Comparison of ENCODE assay signal across 24 cellular contexts in genomic region chr7:157827863-157828160, GRCh38.
"Had no signal": no experiment of that assay in that cellular context is flagged by ENCODE, and none has a peak within 500 bp of the region (broad histone marks: within the 10 kb centered on the region; RNA-seq: fewer than 3 reads in every experiment).

No MANE protein-coding gene starts in this region.

- H3K36me3 ChIP-seq: breast epithelium, SJCRH30 had no signal

- H3K27ac ChIP-seq: body of pancreas, breast epithelium, SJCRH30, SK-N-MC had no signal

- H3K9me3 Mint-ChIP-seq: activated CD4-positive, alpha-beta memory T cell treated with anti-CD3 and anti-CD28 coated beads for 36 hours; activated naive CD4-positive, alpha-beta T cell treated with anti-CD3 and anti-CD28 coated beads, Interleukin-2, amount 50 U/mL, for 24 hours; activated naive CD8-positive, alpha-beta T cell treated with anti-CD3 and anti-CD28 coated beads, Interleukin-2, amount 10 ng/mL, durations not matched to agents 7 days and 5 days; activated T-cell treated with anti-CD3 and anti-CD28 coated beads, Interleukin-2, amount 50 U/mL, for 4 hours; activated T-helper 1 cell treated with anti-CD3 and anti-CD28 coated beads, Interleukin-12 subunit alpha, Interleukin-12 subunit beta, Interleukin-2, Interleukin-4 antibody, amounts not matched to agents 30 ng/mL and 10 ng/mL and 1 ng/mL, durations not matched to agents 14 hours and 24 hours and 36 hours; T-helper 1 cell treated with Interleukin-12 subunit alpha and Interleukin-12 subunit beta and Interleukin-4 antibody, amounts not matched to agents 30 μg/mL and 1 μg/mL, for 36 hours had no signal

- H3K9me3 ChIP-seq: body of pancreas, breast epithelium, SJCRH30 had no signal

- H3K4me3 ChIP-seq: body of pancreas, breast epithelium, SJCRH30, SK-N-MC had no signal

- H3K27me3 Mint-ChIP-seq: activated CD4-positive, alpha-beta memory T cell treated with anti-CD3 and anti-CD28 coated beads for 36 hours; activated naive CD4-positive, alpha-beta T cell treated with anti-CD3 and anti-CD28 coated beads, Interleukin-2, amount 50 U/mL, for 24 hours; activated naive CD8-positive, alpha-beta T cell treated with anti-CD3 and anti-CD28 coated beads, Interleukin-2, amount 10 ng/mL, durations not matched to agents 7 days and 5 days had no signal

- ATAC-seq: body of pancreas, Panc1 had no signal

- H3K27ac Mint-ChIP-seq: activated naive CD4-positive, alpha-beta T cell treated with anti-CD3 and anti-CD28 coated beads, Interleukin-2, amount 50 U/mL, for 24 hours; activated naive CD8-positive, alpha-beta T cell treated with anti-CD3 and anti-CD28 coated beads, Interleukin-2, amount 10 ng/mL, durations not matched to agents 7 days and 5 days; activated T-helper 1 cell treated with anti-CD3 and anti-CD28 coated beads, Interleukin-12 subunit alpha, Interleukin-12 subunit beta, Interleukin-2, Interleukin-4 antibody, amounts not matched to agents 30 ng/mL and 10 ng/mL and 1 ng/mL, durations not matched to agents 14 hours and 24 hours and 36 hours had no signal

- H3K36me3 Mint-ChIP-seq: activated CD4-positive, alpha-beta memory T cell treated with anti-CD3 and anti-CD28 coated beads for 36 hours; activated naive CD4-positive, alpha-beta T cell treated with anti-CD3 and anti-CD28 coated beads, Interleukin-2, amount 50 U/mL, for 24 hours; activated naive CD8-positive, alpha-beta T cell treated with anti-CD3 and anti-CD28 coated beads, Interleukin-2, amount 10 ng/mL, durations not matched to agents 7 days and 5 days had no signal

- H3K4me1 ChIP-seq: body of pancreas, breast epithelium, SJCRH30 had no signal

- H3K27me3 ChIP-seq: body of pancreas had no signal

- DNase-seq: activated naive CD8-positive, alpha-beta T cell treated with anti-CD3 and anti-CD28 coated beads, Interleukin-2, amount 10 ng/mL, durations not matched to agents 7 days and 5 days; activated T-cell treated with anti-CD3 and anti-CD28 coated beads for 4 hours; activated T-cell treated with anti-CD3 and anti-CD28 coated beads, Interleukin-2, amount 50 U/mL, for 4 hours; amygdala; body of pancreas; Karpas-422; KBM-7; NCI-H1048; NCI-H1105 treated with DMSO at 0.1 percent for 48 hours; NCI-H1436; NCI-H1694 treated with DMSO at 0.1 percent for 48 hours; NCI-H2029; NCI-H345; NCI-H524 treated with DMSO at 0.1 percent for 48 hours; SHP77; SJCRH30; T1000 had no signal

- H3K4me3 Mint-ChIP-seq: activated CD4-positive, alpha-beta memory T cell treated with anti-CD3 and anti-CD28 coated beads for 36 hours; activated naive CD8-positive, alpha-beta T cell treated with anti-CD3 and anti-CD28 coated beads, Interleukin-2, amount 10 ng/mL, durations not matched to agents 7 days and 5 days; activated T-helper 1 cell treated with anti-CD3 and anti-CD28 coated beads, Interleukin-12 subunit alpha, Interleukin-12 subunit beta, Interleukin-2, Interleukin-4 antibody, amounts not matched to agents 30 ng/mL and 10 ng/mL and 1 ng/mL, durations not matched to agents 14 hours and 24 hours and 36 hours; T-helper 1 cell treated with Interleukin-12 subunit alpha and Interleukin-12 subunit beta and Interleukin-4 antibody, amounts not matched to agents 30 μg/mL and 1 μg/mL, for 36 hours had no signal
